ENCODE assay signal across 1 cellular context in genomic region chr17:78343099-78343432, GRCh38.
TF ChIP-seq lines count a peak whose summit lies in the region.

No MANE protein-coding gene starts in this region.

TF ChIP-seq in GM12878, 131 proteins besides CTCF, POLR2A, EP300 and RAD21 (continued from another document):
- TF ChIP-seq NR2C2 (IDR thresholded peaks at IDR 0.05; ENCODE audit: borderline replicate concordance, control insufficient read depth, insufficient read length, low read depth) = no peak
- TF ChIP-seq, protein P1, sequence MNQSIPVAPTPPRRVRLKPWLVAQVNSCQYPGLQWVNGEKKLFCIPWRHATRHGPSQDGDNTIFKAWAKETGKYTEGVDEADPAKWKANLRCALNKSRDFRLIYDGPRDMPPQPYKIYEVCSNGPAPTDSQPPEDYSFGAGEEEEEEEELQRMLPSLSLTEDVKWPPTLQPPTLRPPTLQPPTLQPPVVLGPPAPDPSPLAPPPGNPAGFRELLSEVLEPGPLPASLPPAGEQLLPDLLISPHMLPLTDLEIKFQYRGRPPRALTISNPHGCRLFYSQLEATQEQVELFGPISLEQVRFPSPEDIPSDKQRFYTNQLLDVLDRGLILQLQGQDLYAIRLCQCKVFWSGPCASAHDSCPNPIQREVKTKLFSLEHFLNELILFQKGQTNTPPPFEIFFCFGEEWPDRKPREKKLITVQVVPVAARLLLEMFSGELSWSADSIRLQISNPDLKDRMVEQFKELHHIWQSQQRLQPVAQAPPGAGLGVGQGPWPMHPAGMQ (IDR thresholded peaks at IDR 0.05; ENCODE audit: borderline replicate concordance) = no peak
- TF ChIP-seq BCL11A (IDR thresholded peaks at IDR 0.05; ENCODE audit: low read depth, low read length) = no peak
- TF ChIP-seq CBX5 (IDR thresholded peaks at IDR 0.05; ENCODE audit: low read depth) = no peak
- no peak for TF ChIP-seq SUZ12 (IDR thresholded peaks at IDR 0.05; ENCODE audit: unreplicated experiment)
- TF ChIP-seq CBFB (IDR thresholded peaks at IDR 0.05; ENCODE audit: low read depth) = no peak
- no peak for TF ChIP-seq FOS (IDR thresholded peaks at IDR 0.05; ENCODE audit: borderline replicate concordance, extremely low read depth, insufficient read length)
